23 cellular contexts compared by ENCODE assay signal in genomic region chr11:119942021-119942420, GRCh38.
"Had no signal": no experiment of that assay in that cellular context is flagged by ENCODE, and none has a peak within 500 bp of the region (broad histone marks: within the 10 kb centered on the region; RNA-seq: fewer than 3 reads in every experiment).

No MANE protein-coding gene starts in this region.

- H3K9me3 Mint-ChIP-seq: activated CD8-positive, alpha-beta T cell treated with anti-CD3 and anti-CD28 coated beads for 36 hours; activated naive CD4-positive, alpha-beta T cell treated with anti-CD3 and anti-CD28 coated beads, Interleukin-2, amount 50 U/mL, for 24 hours; activated T-cell treated with anti-CD3 and anti-CD28 coated beads, Interleukin-2, amount 50 U/mL, for 4 hours; mesothelial cell of epicardium; nephron; stimulated activated effector memory CD8-positive, alpha-beta T cell treated with anti-CD3 and anti-CD28 coated beads, Interleukin-12 subunit alpha, Interleukin-12 subunit beta, amount 100 ng/mL, for 72 hours; T-helper 2 cell treated with Interferon-gamma antibody and Interleukin-4, amounts not matched to agents 5 μg/mL and 100 μg/mL, for 36 hours had no signal

- H3K27ac Mint-ChIP-seq: activated CD8-positive, alpha-beta T cell treated with anti-CD3 and anti-CD28 coated beads for 36 hours; activated naive CD4-positive, alpha-beta T cell treated with anti-CD3 and anti-CD28 coated beads, Interleukin-2, amount 50 U/mL, for 24 hours; mesothelial cell of epicardium; nephron; stimulated activated effector memory CD8-positive, alpha-beta T cell treated with anti-CD3 and anti-CD28 coated beads, Interleukin-12 subunit alpha, Interleukin-12 subunit beta, amount 100 ng/mL, for 72 hours; T-helper 2 cell treated with Interferon-gamma antibody and Interleukin-4, amounts not matched to agents 5 μg/mL and 100 μg/mL, for 36 hours had no signal

- ATAC-seq: activated CD8-positive, alpha-beta T cell treated with anti-CD3 and anti-CD28 coated beads for 36 hours; activated T-cell treated with anti-CD3 and anti-CD28 coated beads, Interleukin-2, amount 50 U/mL, for 4 hours; gastroesophageal sphincter; left colon; sciatic nerve; stimulated activated effector memory CD8-positive, alpha-beta T cell treated with anti-CD3 and anti-CD28 coated beads, Interleukin-12 subunit alpha, Interleukin-12 subunit beta, amount 100 ng/mL, for 72 hours had no signal

- H3K36me3 Mint-ChIP-seq: activated naive CD4-positive, alpha-beta T cell treated with anti-CD3 and anti-CD28 coated beads, Interleukin-2, amount 50 U/mL, for 24 hours; mesothelial cell of epicardium; stimulated activated effector memory CD8-positive, alpha-beta T cell treated with anti-CD3 and anti-CD28 coated beads, Interleukin-12 subunit alpha, Interleukin-12 subunit beta, amount 100 ng/mL, for 72 hours had no signal

- H3K4me3 Mint-ChIP-seq: activated CD8-positive, alpha-beta T cell treated with anti-CD3 and anti-CD28 coated beads for 36 hours; activated naive CD4-positive, alpha-beta T cell treated with anti-CD3 and anti-CD28 coated beads, Interleukin-2, amount 50 U/mL, for 24 hours; activated T-cell treated with anti-CD3 and anti-CD28 coated beads, Interleukin-2, amount 50 U/mL, for 4 hours; mesothelial cell of epicardium; nephron; stimulated activated effector memory CD8-positive, alpha-beta T cell treated with anti-CD3 and anti-CD28 coated beads, Interleukin-12 subunit alpha, Interleukin-12 subunit beta, amount 100 ng/mL, for 72 hours; T-helper 2 cell treated with Interferon-gamma antibody and Interleukin-4, amounts not matched to agents 5 μg/mL and 100 μg/mL, for 36 hours had no signal

- H3K27me3 ChIP-seq: adrenal gland, upper lobe of left lung had no signal

- H3K4me2 ChIP-seq: smooth muscle cell had no signal

- H3K4me3 ChIP-seq: adrenal gland, breast epithelium, gastroesophageal sphincter, lung, smooth muscle cell, stomach, upper lobe of left lung had no signal

- H3K9me3 ChIP-seq: adrenal gland, breast epithelium, gastroesophageal sphincter, stomach, upper lobe of left lung had no signal

- H3K36me3 ChIP-seq: adrenal gland, breast epithelium, gastroesophageal sphincter, stomach, upper lobe of left lung had no signal

- DNase-seq: activated CD4-positive, alpha-beta T cell treated with anti-CD3 and anti-CD28 coated beads for 48 hours; activated CD4-positive, CD25-positive, alpha-beta regulatory T cell; activated CD8-positive, alpha-beta T cell treated with anti-CD3 and anti-CD28 coated beads for 36 hours; activated effector memory CD4-positive, alpha-beta T cell treated with Interleukin-2 at 50 U/mL for 16 hours; activated T-cell treated with anti-CD3 and anti-CD28 coated beads, Interleukin-2, amount 50 U/mL, for 4 hours; adrenal gland; cortex of kidney; left colon; stimulated activated CD4-positive, alpha-beta T cell treated with anti-CD3 and anti-CD28 coated beads, Interleukin-4, amount 100 ng/mL, for 24 hours; stomach had no signal

- H3K4me1 ChIP-seq: adrenal gland, breast epithelium, gastroesophageal sphincter, stomach, upper lobe of left lung had no signal

- H3K27ac ChIP-seq: adrenal gland, breast epithelium, gastroesophageal sphincter, stomach, upper lobe of left lung had no signal

- H3K4me1 Mint-ChIP-seq: activated naive CD4-positive, alpha-beta T cell treated with anti-CD3 and anti-CD28 coated beads, Interleukin-2, amount 50 U/mL, for 24 hours; mesothelial cell of epicardium; nephron; stimulated activated effector memory CD8-positive, alpha-beta T cell treated with anti-CD3 and anti-CD28 coated beads, Interleukin-12 subunit alpha, Interleukin-12 subunit beta, amount 100 ng/mL, for 72 hours had no signal

- FAIRE-seq: astrocyte, TTC549 had no signal
